In the genomic region with DNA sequence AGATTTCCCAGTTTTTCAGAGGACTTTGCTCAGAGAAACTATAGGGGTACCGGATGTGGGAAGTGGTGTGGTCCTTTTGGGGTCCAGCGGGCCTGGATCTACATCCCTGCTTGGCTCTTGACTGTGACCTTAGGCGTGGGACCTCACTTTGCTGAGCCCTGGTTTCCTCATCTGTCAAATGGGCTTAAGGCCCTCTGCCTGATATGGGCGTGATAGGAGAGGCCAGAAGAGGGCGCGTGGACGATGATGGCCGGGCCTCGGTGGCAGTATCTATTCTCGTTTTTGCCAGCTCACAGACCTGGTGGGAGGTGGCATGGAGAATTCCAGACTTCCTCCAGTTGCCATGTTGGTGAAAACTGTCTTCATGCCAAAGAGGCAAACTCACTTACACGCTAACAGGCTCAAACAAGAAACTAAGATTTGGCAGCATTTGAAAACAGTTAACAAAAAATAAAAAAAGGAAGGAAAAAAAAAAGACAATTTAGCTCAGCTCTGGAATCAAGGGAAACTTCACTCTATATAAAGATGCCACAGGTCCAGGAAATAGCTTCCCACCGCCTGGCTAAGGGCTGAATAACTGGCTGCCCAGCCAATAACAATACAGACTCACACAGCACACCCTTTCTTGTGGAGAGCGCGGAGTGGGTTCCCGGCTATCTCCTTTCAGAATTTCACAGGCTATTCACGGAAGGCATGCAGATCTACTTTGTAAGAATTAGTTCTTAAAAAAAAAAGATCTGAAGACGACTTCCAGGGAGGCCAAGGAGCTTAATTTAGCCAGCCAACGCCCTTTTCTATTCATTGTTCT, we compare ENCODE assay signal across 8 cellular contexts. TPM values are rescaled to one million over a fixed set of nuclear protein-coding genes. Genes with fewer than 3 reads are reported as not detected.
DNase-seq lines count a peak whose midpoint lies in the region; ATAC-seq and TF ChIP-seq lines count a peak whose summit lies in the region.

No MANE protein-coding gene starts in this region.

- peaks cover 0 to 5% (median 0%) of the 10 kb centered on the region in 4 donors for H3K36me3 ChIP-seq in esophagus muscularis mucosa

- H3K27me3 Mint-ChIP-seq in naive B cell (peaks cover 53 to 61% (median 59%) of the 10 kb centered on the region in 3 donors), CD14-positive monocyte (ENCODE audit: low read depth in 3 of 3) (peaks cover 49 to 62% (median 49%) of the 10 kb centered on the region in 3 donors)

- no peak for ATAC-seq in naive B cell (ENCODE audit: low read depth in 2 of 2)

- no peaks in the 10 kb centered on the region for H3K27me3 ChIP-seq in esophagus muscularis mucosa

- H3K4me1 Mint-ChIP-seq in naive B cell (peaks cover 11 to 22% (median 21%) of the 10 kb centered on the region in 3 donors), CD14-positive monocyte (peaks cover 21% of the 10 kb centered on the region)

- no peak for TF ChIP-seq POLR2A in esophagus muscularis mucosa (IDR thresholded peaks at IDR 0.05; ENCODE audit: low read depth)

- no peak for TF ChIP-seq EP300 in esophagus muscularis mucosa (IDR thresholded peaks at IDR 0.05)

- peak overlapping the region; percentile 49 to 83 (median 78) for H3K4me3 Mint-ChIP-seq in naive B cell
- H3K4me3 Mint-ChIP-seq in CD14-positive monocyte: peak overlapping the region in 1 of 2 donors; percentile 81

- H3K36me3 Mint-ChIP-seq in naive B cell (peaks cover 0 to 7% of the 10 kb centered on the region in 2 donors), CD14-positive monocyte (peaks cover 11% of the 10 kb centered on the region in 2 donors)

- DNase-seq in Daoy (ENCODE audit: low read depth): peak; percentile 81
- peak; percentile 48 for DNase-seq in RWPE1 (ENCODE audit: low spot score)
- no peak for DNase-seq in esophagus muscularis mucosa (ENCODE audit: extremely low spot score)
- no peak for DNase-seq in naive B cell
- no peak for DNase-seq in cerebellar nuclear complex (lab: John Stamatoyannopoulos, UW)
- no peak for DNase-seq in NCI-H1417 treated with DMSO at 0.1 percent for 48 hours (lab: John Stamatoyannopoulos, UW)
- DNase-seq in GM19240 (ENCODE audit: insufficient read length, low spot score): no peak
- no peak for DNase-seq in CD14-positive monocyte (ENCODE audit: low spot score)

- H3K9me3 Mint-ChIP-seq in naive B cell (no peaks in the 10 kb centered on the region), CD14-positive monocyte (peaks cover 0 to 15% (median 8%) of the 10 kb centered on the region in 7 donors)

- H3K4me3 ChIP-seq in esophagus muscularis mucosa: peak overlapping the region; percentile 86 to 99 (median 94)

- peak overlapping the region in 1 of 6 donors; percentile 54 for H3K27ac Mint-ChIP-seq in naive B cell
- H3K27ac Mint-ChIP-seq in CD14-positive monocyte: peak overlapping the region in 1 of 7 donors; percentile 83

- 37% methylated on average over 18 of the region's 18 CpGs for WGBS in esophagus muscularis mucosa

- intact Hi-C loops in esophagus muscularis mucosa (cut with DNase I) (loop anchor here (5.0 to 10.0 kb wide), 2 partner anchors 35 to 168 kb away; a partner anchor contains a TSS), CD14-positive monocyte (cut with micrococcal nuclease) (no loop called here)

- H3K27ac ChIP-seq in RWPE1 (peak overlapping the region; percentile 97), esophagus muscularis mucosa (replicated peaks in 1 of 4) (peak overlapping the region; percentile 91 to 93 (median 93))

- CTCF ChIA-PET in RWPE1 (lab: Yijun Ruan, JAX): interaction anchor here (0.6 to 5.2 kb wide), 17 partner anchors 9 to 624 kb away, joined by 3 to 42 read pairs (median 4); no protein-coding TSS in a partner anchor

- TF ChIP-seq CTCF in RWPE1 (conservative IDR thresholded peaks at IDR 0.05; ENCODE audit: low read depth): no peak
- no peak for TF ChIP-seq CTCF in esophagus muscularis mucosa (IDR thresholded peaks at IDR 0.05)
- no peak for TF ChIP-seq CTCF in CD14-positive monocyte (IDR thresholded peaks at IDR 0.05)

- POLR2A ChIA-PET in RWPE1 (lab: Yijun Ruan, JAX; ENCODE audit: low non-redundant PET): interaction anchor here (0.6 kb wide), 2 partner anchors 18 to 38 kb away, joined by 5 to 7 read pairs; no protein-coding TSS in a partner anchor

- peaks cover 46 to 80% (median 72%) of the 10 kb centered on the region in 4 donors for H3K4me1 ChIP-seq in esophagus muscularis mucosa

- H3K9me3 ChIP-seq in esophagus muscularis mucosa: no peaks in the 10 kb centered on the region

RNA-seq across cellular contexts. Expression of a gene that starts 1.7 kb away (rescaled TPM):
- total RNA-seq in Daoy (2014; rRNA removed; shearing (Covaris generic)): 10.9 and 13.7 TPM in 2 replicates
- 10 to 100 TPM; 41.5 to 66.5 (median 49.2) TPM for total RNA-seq in esophagus muscularis mucosa
- polyA plus RNA-seq in naive B cell (ENCODE audit: low read depth in 6 of 6) (not detected), CD14-positive monocyte (under 1 TPM; 0.19 to 0.31 TPM)

Comparison
In these comparisons a context has a peak if more than half of its experiments do, and no peak if none do; other contexts are left out.
1. DNase-seq: peak in Daoy (single experiment) and RWPE1 (single experiment); none in esophagus muscularis mucosa (single experiment), naive B cell (single experiment), cerebellar nuclear complex (0 of 2), NCI-H1417 treated with DMSO at 0.1 percent for 48 hours (single experiment), GM19240 (single experiment) and CD14-positive monocyte (single experiment).